ENCODE assay signal across 1 cellular context in the genomic region with DNA sequence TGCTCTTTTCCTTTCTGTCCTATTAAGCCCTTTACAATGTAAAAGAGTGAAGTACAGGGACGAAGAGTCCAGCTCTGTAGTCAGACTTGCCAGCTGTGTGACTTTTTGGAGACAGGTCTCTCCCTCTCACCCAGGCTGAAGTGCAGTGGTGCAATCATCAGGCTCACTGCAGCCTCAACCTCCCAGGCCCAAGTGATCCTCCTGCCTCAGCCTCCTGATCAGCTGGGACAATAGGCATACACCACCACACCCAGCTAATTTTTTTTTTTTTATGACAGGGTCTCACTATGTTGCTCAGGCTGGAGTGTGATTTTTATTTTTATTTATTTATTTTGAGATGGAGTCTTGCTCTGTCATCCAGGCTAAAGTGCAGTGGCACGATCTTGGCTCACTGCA.
TF ChIP-seq lines count a peak whose summit lies in the region.

No MANE protein-coding gene starts in this region.

TF ChIP-seq in IMR-90, 13 proteins besides CTCF, POLR2A, EP300 and RAD21:
- no peak for TF ChIP-seq MAFK (IDR thresholded peaks at IDR 0.05; ENCODE audit: low read depth, low read length)
